In the genomic region with DNA sequence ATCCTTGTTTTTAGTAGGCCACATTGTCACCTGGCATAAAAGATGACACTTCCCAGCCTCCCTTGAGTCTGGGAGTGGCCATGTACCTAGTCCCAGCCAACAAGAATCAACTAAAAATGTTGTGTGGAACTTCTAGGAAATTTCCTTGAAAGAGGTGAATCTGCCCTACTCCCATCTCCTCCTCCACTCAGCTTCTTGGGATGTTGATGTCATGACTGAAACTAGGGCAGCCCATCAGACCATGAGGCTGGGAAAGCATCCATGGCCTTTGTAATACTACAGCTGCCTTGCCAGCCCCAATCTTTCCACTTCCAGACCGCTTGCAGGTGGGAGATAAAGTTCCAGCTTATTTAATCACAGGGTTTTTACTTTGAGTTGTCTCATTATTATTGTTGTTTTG, we compare ENCODE assay signal across 22 cellular contexts.
DNase-seq lines count a peak whose midpoint lies in the region; ATAC-seq and TF ChIP-seq lines count a peak whose summit lies in the region.
"Had no signal": no experiment of that assay in that cellular context is flagged by ENCODE, and none has a peak within 500 bp of the region (broad histone marks: within the 10 kb centered on the region; RNA-seq: fewer than 3 reads in every experiment).

No MANE protein-coding gene starts in this region.

- H3K4me1 ChIP-seq in GM23248 (ENCODE audit: insufficient read depth) (peaks cover 34% of the 10 kb centered on the region), BE2C (no peaks in the 10 kb centered on the region)

- ATAC-seq in natural killer cell, result no peak

- H3K27ac Mint-ChIP-seq in brain (peak overlapping the region in 3 of 5 experiments; percentile 10 to 78 (median 72)), nephron (peak overlapping the region in 2 of 3 experiments; percentile 38 to 87), natural killer cell (no peak overlapping the region)
- H3K27ac Mint-ChIP-seq: activated B cell treated with CpG ODN at 0.5 μM for 24 hours; CD4-positive, CD25-positive, alpha-beta regulatory T cell had no signal

- no peak overlapping the region for H3K9ac ChIP-seq in GM23248

- 57 to 72% methylated on average over 1 of the region's 1 CpG for WGBS in GM23248 (ENCODE audit: low coverage in 1 of 2, low lambda C conversion rate in 2 of 2, missing lambda C conversion rate in 2 of 2), 2 experiments
- 46 to 75% methylated on average over 1 of the region's 1 CpG for WGBS in lower leg skin, 2 donors

- H3K9me3 ChIP-seq in GM23248 (ENCODE audit: low read depth) (no peaks in the 10 kb centered on the region), BE2C (no peaks in the 10 kb centered on the region)
- H3K9me3 ChIP-seq: vagina had no signal

- no peaks in the 10 kb centered on the region; the same call in 1 of the 2 replicates for H3K9me2 ChIP-seq in GM23248 (ENCODE audit: insufficient read depth)

- H3K4me1 Mint-ChIP-seq in brain (peaks cover 12% of the 10 kb centered on the region), nephron (peaks cover 22% of the 10 kb centered on the region), natural killer cell (no peaks in the 10 kb centered on the region)
- H3K4me1 Mint-ChIP-seq: activated B cell treated with CpG ODN at 0.5 μM for 24 hours; CD4-positive, CD25-positive, alpha-beta regulatory T cell; neural crest cell had no signal

- no peak for TF ChIP-seq POLR2A in lower leg skin (IDR thresholded peaks at IDR 0.05)

- peak overlapping the region in 1 of 5 experiments; percentile 10 for H3K4me3 Mint-ChIP-seq in brain
- no peak overlapping the region for H3K4me3 Mint-ChIP-seq in nephron
- no peak overlapping the region for H3K4me3 Mint-ChIP-seq in natural killer cell
- H3K4me3 Mint-ChIP-seq: activated B cell treated with CpG ODN at 0.5 μM for 24 hours; CD4-positive, CD25-positive, alpha-beta regulatory T cell; neural crest cell had no signal

- H3K9me3 Mint-ChIP-seq in brain (peaks cover 0 to 7% (median 0%) of the 10 kb centered on the region in 5 experiments), nephron (no peaks in the 10 kb centered on the region), natural killer cell (no peaks in the 10 kb centered on the region)
- H3K9me3 Mint-ChIP-seq: activated B cell treated with CpG ODN at 0.5 μM for 24 hours had no signal

- no peaks in the 10 kb centered on the region for H3K36me3 Mint-ChIP-seq in brain
- H3K36me3 Mint-ChIP-seq in nephron (ENCODE audit: low read depth), result no peaks in the 10 kb centered on the region
- no peaks in the 10 kb centered on the region for H3K36me3 Mint-ChIP-seq in natural killer cell
- H3K36me3 Mint-ChIP-seq: CD4-positive, CD25-positive, alpha-beta regulatory T cell had no signal

- H3K27me3 ChIP-seq in GM23248 (replicated peaks; ENCODE audit: insufficient read depth) (no peaks in the 10 kb centered on the region), BE2C (no peaks in the 10 kb centered on the region)
- H3K27me3 ChIP-seq: vagina had no signal

- intact Hi-C loops in natural killer cell (cut with micrococcal nuclease), result no loop called here
- intact Hi-C loops in lower leg skin (cut with DNase I; ENCODE audit: low total_unique reads), result no loop called here

- no peaks in the 10 kb centered on the region for H3K79me2 ChIP-seq in GM23248 (ENCODE audit: insufficient read depth)

- in situ Hi-C loops in GM23248 (cut with MboI), result no loop called here

- H3K4me3 ChIP-seq in GM23248 (no peak overlapping the region), fibroblast of villous mesenchyme (ENCODE audit: low read depth, low read length) (no peak overlapping the region), BE2C (ENCODE audit: low read depth, low read length) (no peak overlapping the region), lower leg skin (ENCODE audit: low read depth, poor library complexity, severe bottlenecking) (no peak overlapping the region)
- H3K4me3 ChIP-seq: vagina had no signal

- no peak for TF ChIP-seq CTCF in brain (conservative IDR thresholded peaks at IDR 0.05)
- no peak for TF ChIP-seq CTCF in fibroblast of villous mesenchyme (IDR thresholded peaks at IDR 0.05; ENCODE audit: insufficient read depth, low read depth, low read length)
- no peak for TF ChIP-seq CTCF in nephron (IDR thresholded peaks at IDR 0.05; ENCODE audit: unreplicated experiment in 3 of 3)
- no peak for TF ChIP-seq CTCF in natural killer cell (IDR thresholded peaks at IDR 0.05)
- TF ChIP-seq CTCF in BE2C (IDR thresholded peaks at IDR 0.05; ENCODE audit: low read depth, low read length), result no peak
- no peak for TF ChIP-seq CTCF in lower leg skin (IDR thresholded peaks at IDR 0.05)

- peaks cover 6% of the 10 kb centered on the region for H3K27me3 Mint-ChIP-seq in brain
- H3K27me3 Mint-ChIP-seq in nephron (ENCODE audit: low read depth), result no peaks in the 10 kb centered on the region
- H3K27me3 Mint-ChIP-seq in natural killer cell (ENCODE audit: low read depth in 2 of 2), result peaks cover 8 to 12% of the 10 kb centered on the region in 2 donors
- H3K27me3 Mint-ChIP-seq: CD4-positive, CD25-positive, alpha-beta regulatory T cell had no signal

- DNase-seq in GM23248 (peak; percentile 64), fibroblast of villous mesenchyme (ENCODE audit: low read depth) (peak; percentile 35), natural killer cell (no peak), BE2C (no peak), ureter (ENCODE audit: low spot score) (no peak), lower leg skin (ENCODE audit: low spot score in 2 of 2) (no peak)
- DNase-seq: activated B cell treated with CpG ODN at 0.5 μM for 24 hours; activated CD4-positive, alpha-beta T cell treated with anti-CD3 and anti-CD28 coated beads, Interleukin-2, amount 50 U/mL, for 48 hours; activated CD8-positive, alpha-beta memory T cell treated with anti-CD3 and anti-CD28 coated beads, Interleukin-2, amount 50 U/mL, for 48 hours; activated effector memory CD4-positive, alpha-beta T cell treated with anti-CD3 and anti-CD28 coated beads, Interleukin-2, amount 50 U/mL, for 16 hours; CD4-positive, CD25-positive, alpha-beta regulatory T cell; central memory CD4-positive, alpha-beta T cell; dermis blood vessel endothelial cell; left cardiac atrium; NCI-H1436; NCI-H2171; NCI-H524 treated with DMSO at 0.1 percent for 48 hours; T1000 had no signal

- H2AFZ ChIP-seq in GM23248, result no peak overlapping the region

- H4K20me1 ChIP-seq in GM23248 (ENCODE audit: insufficient read depth), result no peaks in the 10 kb centered on the region

- H3K36me3 ChIP-seq in GM23248 (ENCODE audit: low read depth) (no peaks in the 10 kb centered on the region), BE2C (no peaks in the 10 kb centered on the region)
- H3K36me3 ChIP-seq: vagina had no signal

- peak overlapping the region; percentile 51 for H3K27ac ChIP-seq in GM23248

- peak overlapping the region; percentile 62 for H3K4me2 ChIP-seq in GM23248 (ENCODE audit: unreplicated experiment)

- peaks cover 31% of the 10 kb centered on the region for H3F3A ChIP-seq in GM23248 (ENCODE audit: insufficient read depth)

Comparison
In these comparisons a context has a peak if more than half of its experiments do, and no peak if none do; other contexts are left out.
1. DNase-seq: peak in GM23248 (single experiment) and fibroblast of villous mesenchyme (single experiment); none in natural killer cell (single experiment), BE2C (single experiment), ureter (single experiment) and lower leg skin (0 of 2).
2. H3K27ac Mint-ChIP-seq: peak in brain (3 of 5) and nephron (2 of 3); none in natural killer cell (0 of 2).